ENCODE assay signal across 11 cellular contexts in genomic region chr3:143601738-143602480, GRCh38.
DNase-seq lines count a peak whose midpoint lies in the region; ATAC-seq and TF ChIP-seq lines count a peak whose summit lies in the region.
"Had no signal": no experiment of that assay in that cellular context is flagged by ENCODE, and none has a peak within 500 bp of the region (broad histone marks: within the 10 kb centered on the region; RNA-seq: fewer than 3 reads in every experiment).

No MANE protein-coding gene starts in this region.

- no peaks in the 10 kb centered on the region for H3K36me3 ChIP-seq in osteoblast (ENCODE audit: insufficient read depth, low read length)
- H3K36me3 ChIP-seq: Peyer's patch had no signal

- peak overlapping the region; percentile 23 for H2AFZ ChIP-seq in osteoblast (ENCODE audit: low read length)

- H3K4me2 ChIP-seq in osteoblast (ENCODE audit: insufficient read depth, low read length) = no peak overlapping the region

- H3K79me2 ChIP-seq in osteoblast (ENCODE audit: insufficient read depth, low read length) = no peaks in the 10 kb centered on the region

- DNase-seq in EL (peak; percentile 7), astrocyte of the cerebellum (ENCODE audit: low read depth) (peak; percentile 43), glomerular visceral epithelial cell (ENCODE audit: extremely low spot score) (peak; percentile 63), osteoblast (ENCODE audit: insufficient read length, low spot score, missing footprints) (no peak), NK-92 (lab: John Stamatoyannopoulos, UW; ENCODE audit: unreplicated experiment) (no peak), amniotic stem cell (lab: John Stamatoyannopoulos, UW) (no peak), OCI-M2 (lab: John Stamatoyannopoulos, UW; ENCODE audit: unreplicated experiment) (no peak)
- DNase-seq: NCI-H1930; Peyer's patch; stimulated activated CD4-positive, alpha-beta T cell treated with anti-CD3 and anti-CD28 coated beads, Interleukin-4, amount 100 ng/mL, for 4 hours had no signal

- in situ Hi-C loops in astrocyte of the cerebellum (cut with HindIII; ENCODE audit: low sequenced_read_pairs) = no loop called here

- no peak for ATAC-seq in HG03520 (IDR thresholded peaks at IDR 0.05; ENCODE audit: unreplicated experiment)

- H3K27me3 ChIP-seq in osteoblast (ENCODE audit: insufficient read depth, low read length) = no peaks in the 10 kb centered on the region
- H3K27me3 ChIP-seq: Peyer's patch had no signal

- no peak overlapping the region for H3K27ac ChIP-seq in osteoblast (ENCODE audit: low read depth, low read length)
- H3K27ac ChIP-seq: Peyer's patch had no signal

- H3K4me1 ChIP-seq in osteoblast (ENCODE audit: insufficient read depth, low read length) = no peaks in the 10 kb centered on the region

- H3K4me3 ChIP-seq in astrocyte of the cerebellum (ENCODE audit: low read depth, low read length) (no peak overlapping the region), osteoblast (ENCODE audit: insufficient read depth, low read length) (no peak overlapping the region)
- H3K4me3 ChIP-seq: Peyer's patch had no signal

- H4K20me1 ChIP-seq in osteoblast (ENCODE audit: insufficient read depth, low read length) = no peaks in the 10 kb centered on the region

- peak; percentile 3 for TF ChIP-seq CTCF in astrocyte of the cerebellum (IDR thresholded peaks at IDR 0.05; ENCODE audit: low read depth, low read length, missing control alignments)
- no peak for TF ChIP-seq CTCF in osteoblast (IDR thresholded peaks at IDR 0.05; ENCODE audit: extremely low read depth, low read depth, low read length)

- H3K9me3 ChIP-seq in osteoblast (ENCODE audit: low read depth, low read length) = no peaks in the 10 kb centered on the region
- H3K9me3 ChIP-seq: Peyer's patch had no signal

Comparison
In these comparisons a context has a peak if more than half of its experiments do, and no peak if none do; other contexts are left out.
1. DNase-seq: peak in EL (single experiment), astrocyte of the cerebellum (single experiment) and glomerular visceral epithelial cell (single experiment); none in osteoblast (single experiment), NK-92 (single experiment), amniotic stem cell (single experiment) and OCI-M2 (single experiment).